In the genomic region with DNA sequence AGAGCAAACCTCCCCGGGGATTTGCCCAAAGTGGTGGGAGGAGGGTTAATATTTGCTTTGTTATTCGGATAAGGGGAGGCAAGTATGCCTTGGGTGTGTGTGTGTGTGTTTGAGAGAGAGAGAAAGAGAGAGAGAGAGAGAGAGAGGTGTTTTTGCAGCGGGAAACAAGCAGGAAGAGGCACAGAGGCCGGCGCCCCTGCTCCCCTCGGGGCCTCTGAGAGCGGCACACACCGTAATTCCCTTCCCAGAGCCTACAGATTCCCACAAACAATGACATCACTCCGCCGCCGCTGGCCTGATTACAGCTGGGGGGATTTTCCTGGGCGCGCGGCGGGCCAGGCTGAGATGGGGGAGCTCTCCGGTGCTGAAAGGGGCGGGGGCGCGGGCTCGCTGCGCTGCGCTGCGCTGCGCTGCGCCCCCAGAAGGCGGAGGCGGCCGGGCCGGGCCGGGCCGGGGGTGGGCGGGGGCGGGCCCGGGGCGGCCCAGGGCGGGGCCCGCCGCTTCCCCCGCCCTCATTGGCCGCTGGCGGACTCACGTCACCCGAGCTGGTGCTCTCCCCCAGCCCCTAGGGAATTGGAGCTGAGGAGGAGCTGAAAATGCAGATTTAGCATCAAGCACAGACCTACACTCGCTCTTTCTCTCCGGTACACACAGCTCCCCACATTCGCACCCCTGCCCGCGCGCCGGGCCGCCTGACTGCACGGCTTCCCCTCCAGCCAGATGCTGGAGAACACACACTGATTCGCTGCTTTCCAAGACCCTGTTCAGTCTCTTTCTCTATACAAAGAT, we compare ENCODE assay signal across 1 cellular context.
TF ChIP-seq lines count a peak whose summit lies in the region.

A gene with protein sequence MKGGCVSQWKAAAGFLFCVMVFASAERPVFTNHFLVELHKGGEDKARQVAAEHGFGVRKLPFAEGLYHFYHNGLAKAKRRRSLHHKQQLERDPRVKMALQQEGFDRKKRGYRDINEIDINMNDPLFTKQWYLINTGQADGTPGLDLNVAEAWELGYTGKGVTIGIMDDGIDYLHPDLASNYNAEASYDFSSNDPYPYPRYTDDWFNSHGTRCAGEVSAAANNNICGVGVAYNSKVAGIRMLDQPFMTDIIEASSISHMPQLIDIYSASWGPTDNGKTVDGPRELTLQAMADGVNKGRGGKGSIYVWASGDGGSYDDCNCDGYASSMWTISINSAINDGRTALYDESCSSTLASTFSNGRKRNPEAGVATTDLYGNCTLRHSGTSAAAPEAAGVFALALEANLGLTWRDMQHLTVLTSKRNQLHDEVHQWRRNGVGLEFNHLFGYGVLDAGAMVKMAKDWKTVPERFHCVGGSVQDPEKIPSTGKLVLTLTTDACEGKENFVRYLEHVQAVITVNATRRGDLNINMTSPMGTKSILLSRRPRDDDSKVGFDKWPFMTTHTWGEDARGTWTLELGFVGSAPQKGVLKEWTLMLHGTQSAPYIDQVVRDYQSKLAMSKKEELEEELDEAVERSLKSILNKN (plus strand): TSS at position 631 of the 789 bp plus-strand sequence. CDS start 266 bp downstream, outside the sequence.

TF ChIP-seq in HepG2, 621 proteins besides CTCF, POLR2A, EP300 and RAD21:
- TF ChIP-seq, protein P1, sequence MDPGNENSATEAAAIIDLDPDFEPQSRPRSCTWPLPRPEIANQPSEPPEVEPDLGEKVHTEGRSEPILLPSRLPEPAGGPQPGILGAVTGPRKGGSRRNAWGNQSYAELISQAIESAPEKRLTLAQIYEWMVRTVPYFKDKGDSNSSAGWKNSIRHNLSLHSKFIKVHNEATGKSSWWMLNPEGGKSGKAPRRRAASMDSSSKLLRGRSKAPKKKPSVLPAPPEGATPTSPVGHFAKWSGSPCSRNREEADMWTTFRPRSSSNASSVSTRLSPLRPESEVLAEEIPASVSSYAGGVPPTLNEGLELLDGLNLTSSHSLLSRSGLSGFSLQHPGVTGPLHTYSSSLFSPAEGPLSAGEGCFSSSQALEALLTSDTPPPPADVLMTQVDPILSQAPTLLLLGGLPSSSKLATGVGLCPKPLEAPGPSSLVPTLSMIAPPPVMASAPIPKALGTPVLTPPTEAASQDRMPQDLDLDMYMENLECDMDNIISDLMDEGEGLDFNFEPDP (CRISPR knock-in tag; conservative IDR thresholded peaks at IDR 0.05), result 0 out of 2 replicates have a peak, but pooled peaks have one; percentile 68
- no peak for TF ChIP-seq ZNF614 (CRISPR knock-in tag; IDR thresholded peaks at IDR 0.05; ENCODE audit: borderline replicate concordance)
- no peak for TF ChIP-seq MBNL3 (CRISPR knock-in tag; conservative IDR thresholded peaks at IDR 0.05)
- no peak for TF ChIP-seq ZNF24 (IDR thresholded peaks at IDR 0.05)
- TF ChIP-seq CREB1 (IDR thresholded peaks at IDR 0.05), result no peak
- TF ChIP-seq CREB1 (CRISPR knock-in tag; IDR thresholded peaks at IDR 0.05), result no peak
- no peak for TF ChIP-seq ZNF10 (CRISPR knock-in tag; IDR thresholded peaks at IDR 0.05; ENCODE audit: borderline replicate concordance, low read depth)
- peak; percentile 67; the same call in 1 of the 2 replicates for TF ChIP-seq MIER2 (CRISPR knock-in tag; IDR thresholded peaks at IDR 0.05)
- no peak for TF ChIP-seq ZBTB42 (CRISPR knock-in tag; IDR thresholded peaks at IDR 0.05)
- TF ChIP-seq ZNF556 (CRISPR knock-in tag; IDR thresholded peaks at IDR 0.05; ENCODE audit: borderline replicate concordance), result no peak
- no peak for TF ChIP-seq ISL2 (CRISPR knock-in tag; IDR thresholded peaks at IDR 0.05)
- no peak for TF ChIP-seq IRX3 (CRISPR knock-in tag; IDR thresholded peaks at IDR 0.05; ENCODE audit: borderline replicate concordance, low read depth)
- TF ChIP-seq ZMAT3 (CRISPR knock-in tag; conservative IDR thresholded peaks at IDR 0.05), result no peak
- TF ChIP-seq, protein P2, sequence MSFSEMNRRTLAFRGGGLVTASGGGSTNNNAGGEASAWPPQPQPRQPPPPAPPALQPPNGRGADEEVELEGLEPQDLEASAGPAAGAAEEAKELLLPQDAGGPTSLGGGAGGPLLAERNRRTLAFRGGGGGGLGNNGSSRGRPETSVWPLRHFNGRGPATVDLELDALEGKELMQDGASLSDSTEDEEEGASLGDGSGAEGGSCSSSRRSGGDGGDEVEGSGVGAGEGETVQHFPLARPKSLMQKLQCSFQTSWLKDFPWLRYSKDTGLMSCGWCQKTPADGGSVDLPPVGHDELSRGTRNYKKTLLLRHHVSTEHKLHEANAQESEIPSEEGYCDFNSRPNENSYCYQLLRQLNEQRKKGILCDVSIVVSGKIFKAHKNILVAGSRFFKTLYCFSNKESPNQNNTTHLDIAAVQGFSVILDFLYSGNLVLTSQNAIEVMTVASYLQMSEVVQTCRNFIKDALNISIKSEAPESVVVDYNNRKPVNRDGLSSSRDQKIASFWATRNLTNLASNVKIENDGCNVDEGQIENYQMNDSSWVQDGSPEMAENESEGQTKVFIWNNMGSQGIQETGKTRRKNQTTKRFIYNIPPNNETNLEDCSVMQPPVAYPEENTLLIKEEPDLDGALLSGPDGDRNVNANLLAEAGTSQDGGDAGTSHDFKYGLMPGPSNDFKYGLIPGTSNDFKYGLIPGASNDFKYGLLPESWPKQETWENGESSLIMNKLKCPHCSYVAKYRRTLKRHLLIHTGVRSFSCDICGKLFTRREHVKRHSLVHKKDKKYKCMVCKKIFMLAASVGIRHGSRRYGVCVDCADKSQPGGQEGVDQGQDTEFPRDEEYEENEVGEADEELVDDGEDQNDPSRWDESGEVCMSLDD (CRISPR knock-in tag; IDR thresholded peaks at IDR 0.05; ENCODE audit: borderline replicate concordance), result no peak
- TF ChIP-seq, protein P3, sequence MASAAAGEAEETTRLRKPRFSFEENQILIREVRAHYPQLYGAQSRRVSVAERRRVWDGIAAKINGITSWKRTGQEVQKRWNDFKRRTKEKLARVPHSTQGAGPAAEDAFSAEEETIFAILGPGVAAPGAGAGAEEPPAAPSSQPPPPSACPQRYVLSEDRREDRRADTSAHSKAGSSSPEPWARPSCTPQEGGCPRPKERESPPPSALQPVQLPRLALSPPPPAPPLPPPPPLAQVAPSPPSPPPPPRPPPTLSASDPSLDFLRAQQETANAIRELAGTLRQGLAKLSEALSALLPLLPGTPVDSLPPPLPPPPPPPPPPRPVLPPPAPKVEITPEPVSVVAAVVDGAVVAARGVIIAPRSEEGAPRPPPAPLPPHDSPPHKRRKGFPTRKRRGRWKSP (CRISPR knock-in tag; IDR thresholded peaks at IDR 0.05), result peak; percentile 48; the same call in 1 of the 2 replicates
- no peak for TF ChIP-seq ARNT (IDR thresholded peaks at IDR 0.05)
- peak; percentile 63 for TF ChIP-seq ATF7 (IDR thresholded peaks at IDR 0.05)
- TF ChIP-seq ATF7 (CRISPR knock-in tag; IDR thresholded peaks at IDR 0.05), result no peak
- no peak for TF ChIP-seq FLYWCH1 (CRISPR knock-in tag; IDR thresholded peaks at IDR 0.05)
- TF ChIP-seq BCL6 (CRISPR knock-in tag; IDR thresholded peaks at IDR 0.05), result no peak
- TF ChIP-seq, protein P4, sequence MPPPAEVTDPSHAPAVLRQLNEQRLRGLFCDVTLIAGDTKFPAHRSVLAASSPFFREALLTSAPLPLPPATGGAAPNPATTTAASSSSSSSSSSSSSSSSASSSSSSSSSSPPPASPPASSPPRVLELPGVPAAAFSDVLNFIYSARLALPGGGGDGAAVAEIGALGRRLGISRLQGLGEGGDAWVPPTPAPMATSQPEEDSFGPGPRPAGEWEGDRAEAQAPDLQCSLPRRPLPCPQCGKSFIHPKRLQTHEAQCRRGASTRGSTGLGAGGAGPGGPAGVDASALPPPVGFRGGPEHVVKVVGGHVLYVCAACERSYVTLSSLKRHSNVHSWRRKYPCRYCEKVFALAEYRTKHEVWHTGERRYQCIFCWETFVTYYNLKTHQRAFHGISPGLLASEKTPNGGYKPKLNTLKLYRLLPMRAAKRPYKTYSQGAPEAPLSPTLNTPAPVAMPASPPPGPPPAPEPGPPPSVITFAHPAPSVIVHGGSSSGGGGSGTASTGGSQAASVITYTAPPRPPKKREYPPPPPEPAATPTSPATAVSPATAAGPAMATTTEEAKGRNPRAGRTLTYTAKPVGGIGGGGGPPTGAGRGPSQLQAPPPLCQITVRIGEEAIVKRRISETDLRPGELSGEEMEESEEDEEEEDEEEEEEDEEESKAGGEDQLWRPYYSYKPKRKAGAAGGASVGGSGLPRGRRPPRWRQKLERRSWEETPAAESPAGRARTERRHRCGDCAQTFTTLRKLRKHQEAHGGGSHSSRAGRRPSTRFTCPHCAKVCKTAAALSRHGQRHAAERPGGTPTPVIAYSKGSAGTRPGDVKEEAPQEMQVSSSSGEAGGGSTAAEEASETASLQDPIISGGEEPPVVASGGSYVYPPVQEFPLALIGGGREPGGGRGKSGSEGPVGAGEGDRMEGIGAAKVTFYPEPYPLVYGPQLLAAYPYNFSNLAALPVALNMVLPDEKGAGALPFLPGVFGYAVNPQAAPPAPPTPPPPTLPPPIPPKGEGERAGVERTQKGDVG (CRISPR knock-in tag; IDR thresholded peaks at IDR 0.05; ENCODE audit: borderline replicate concordance), result no peak
- TF ChIP-seq PAF1 (CRISPR knock-in tag; IDR thresholded peaks at IDR 0.05), result no peak
- no peak for TF ChIP-seq ERF (CRISPR knock-in tag; IDR thresholded peaks at IDR 0.05)
- TF ChIP-seq ZFP82 (CRISPR knock-in tag; IDR thresholded peaks at IDR 0.05; ENCODE audit: borderline replicate concordance), result no peak
- TF ChIP-seq, protein P5, sequence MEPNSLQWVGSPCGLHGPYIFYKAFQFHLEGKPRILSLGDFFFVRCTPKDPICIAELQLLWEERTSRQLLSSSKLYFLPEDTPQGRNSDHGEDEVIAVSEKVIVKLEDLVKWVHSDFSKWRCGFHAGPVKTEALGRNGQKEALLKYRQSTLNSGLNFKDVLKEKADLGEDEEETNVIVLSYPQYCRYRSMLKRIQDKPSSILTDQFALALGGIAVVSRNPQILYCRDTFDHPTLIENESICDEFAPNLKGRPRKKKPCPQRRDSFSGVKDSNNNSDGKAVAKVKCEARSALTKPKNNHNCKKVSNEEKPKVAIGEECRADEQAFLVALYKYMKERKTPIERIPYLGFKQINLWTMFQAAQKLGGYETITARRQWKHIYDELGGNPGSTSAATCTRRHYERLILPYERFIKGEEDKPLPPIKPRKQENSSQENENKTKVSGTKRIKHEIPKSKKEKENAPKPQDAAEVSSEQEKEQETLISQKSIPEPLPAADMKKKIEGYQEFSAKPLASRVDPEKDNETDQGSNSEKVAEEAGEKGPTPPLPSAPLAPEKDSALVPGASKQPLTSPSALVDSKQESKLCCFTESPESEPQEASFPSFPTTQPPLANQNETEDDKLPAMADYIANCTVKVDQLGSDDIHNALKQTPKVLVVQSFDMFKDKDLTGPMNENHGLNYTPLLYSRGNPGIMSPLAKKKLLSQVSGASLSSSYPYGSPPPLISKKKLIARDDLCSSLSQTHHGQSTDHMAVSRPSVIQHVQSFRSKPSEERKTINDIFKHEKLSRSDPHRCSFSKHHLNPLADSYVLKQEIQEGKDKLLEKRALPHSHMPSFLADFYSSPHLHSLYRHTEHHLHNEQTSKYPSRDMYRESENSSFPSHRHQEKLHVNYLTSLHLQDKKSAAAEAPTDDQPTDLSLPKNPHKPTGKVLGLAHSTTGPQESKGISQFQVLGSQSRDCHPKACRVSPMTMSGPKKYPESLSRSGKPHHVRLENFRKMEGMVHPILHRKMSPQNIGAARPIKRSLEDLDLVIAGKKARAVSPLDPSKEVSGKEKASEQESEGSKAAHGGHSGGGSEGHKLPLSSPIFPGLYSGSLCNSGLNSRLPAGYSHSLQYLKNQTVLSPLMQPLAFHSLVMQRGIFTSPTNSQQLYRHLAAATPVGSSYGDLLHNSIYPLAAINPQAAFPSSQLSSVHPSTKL (CRISPR knock-in tag; IDR thresholded peaks at IDR 0.05), result no peak
- TF ChIP-seq, protein P6, sequence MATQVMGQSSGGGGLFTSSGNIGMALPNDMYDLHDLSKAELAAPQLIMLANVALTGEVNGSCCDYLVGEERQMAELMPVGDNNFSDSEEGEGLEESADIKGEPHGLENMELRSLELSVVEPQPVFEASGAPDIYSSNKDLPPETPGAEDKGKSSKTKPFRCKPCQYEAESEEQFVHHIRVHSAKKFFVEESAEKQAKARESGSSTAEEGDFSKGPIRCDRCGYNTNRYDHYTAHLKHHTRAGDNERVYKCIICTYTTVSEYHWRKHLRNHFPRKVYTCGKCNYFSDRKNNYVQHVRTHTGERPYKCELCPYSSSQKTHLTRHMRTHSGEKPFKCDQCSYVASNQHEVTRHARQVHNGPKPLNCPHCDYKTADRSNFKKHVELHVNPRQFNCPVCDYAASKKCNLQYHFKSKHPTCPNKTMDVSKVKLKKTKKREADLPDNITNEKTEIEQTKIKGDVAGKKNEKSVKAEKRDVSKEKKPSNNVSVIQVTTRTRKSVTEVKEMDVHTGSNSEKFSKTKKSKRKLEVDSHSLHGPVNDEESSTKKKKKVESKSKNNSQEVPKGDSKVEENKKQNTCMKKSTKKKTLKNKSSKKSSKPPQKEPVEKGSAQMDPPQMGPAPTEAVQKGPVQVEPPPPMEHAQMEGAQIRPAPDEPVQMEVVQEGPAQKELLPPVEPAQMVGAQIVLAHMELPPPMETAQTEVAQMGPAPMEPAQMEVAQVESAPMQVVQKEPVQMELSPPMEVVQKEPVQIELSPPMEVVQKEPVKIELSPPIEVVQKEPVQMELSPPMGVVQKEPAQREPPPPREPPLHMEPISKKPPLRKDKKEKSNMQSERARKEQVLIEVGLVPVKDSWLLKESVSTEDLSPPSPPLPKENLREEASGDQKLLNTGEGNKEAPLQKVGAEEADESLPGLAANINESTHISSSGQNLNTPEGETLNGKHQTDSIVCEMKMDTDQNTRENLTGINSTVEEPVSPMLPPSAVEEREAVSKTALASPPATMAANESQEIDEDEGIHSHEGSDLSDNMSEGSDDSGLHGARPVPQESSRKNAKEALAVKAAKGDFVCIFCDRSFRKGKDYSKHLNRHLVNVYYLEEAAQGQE (IDR thresholded peaks at IDR 0.05; ENCODE audit: borderline replicate concordance in 1 of 2, low read depth in 1 of 2, low read length in 2 of 2), result peak; percentile 48 to 86
- no peak for TF ChIP-seq ZNF205 (CRISPR knock-in tag; IDR thresholded peaks at IDR 0.05)
- TF ChIP-seq, protein P7, sequence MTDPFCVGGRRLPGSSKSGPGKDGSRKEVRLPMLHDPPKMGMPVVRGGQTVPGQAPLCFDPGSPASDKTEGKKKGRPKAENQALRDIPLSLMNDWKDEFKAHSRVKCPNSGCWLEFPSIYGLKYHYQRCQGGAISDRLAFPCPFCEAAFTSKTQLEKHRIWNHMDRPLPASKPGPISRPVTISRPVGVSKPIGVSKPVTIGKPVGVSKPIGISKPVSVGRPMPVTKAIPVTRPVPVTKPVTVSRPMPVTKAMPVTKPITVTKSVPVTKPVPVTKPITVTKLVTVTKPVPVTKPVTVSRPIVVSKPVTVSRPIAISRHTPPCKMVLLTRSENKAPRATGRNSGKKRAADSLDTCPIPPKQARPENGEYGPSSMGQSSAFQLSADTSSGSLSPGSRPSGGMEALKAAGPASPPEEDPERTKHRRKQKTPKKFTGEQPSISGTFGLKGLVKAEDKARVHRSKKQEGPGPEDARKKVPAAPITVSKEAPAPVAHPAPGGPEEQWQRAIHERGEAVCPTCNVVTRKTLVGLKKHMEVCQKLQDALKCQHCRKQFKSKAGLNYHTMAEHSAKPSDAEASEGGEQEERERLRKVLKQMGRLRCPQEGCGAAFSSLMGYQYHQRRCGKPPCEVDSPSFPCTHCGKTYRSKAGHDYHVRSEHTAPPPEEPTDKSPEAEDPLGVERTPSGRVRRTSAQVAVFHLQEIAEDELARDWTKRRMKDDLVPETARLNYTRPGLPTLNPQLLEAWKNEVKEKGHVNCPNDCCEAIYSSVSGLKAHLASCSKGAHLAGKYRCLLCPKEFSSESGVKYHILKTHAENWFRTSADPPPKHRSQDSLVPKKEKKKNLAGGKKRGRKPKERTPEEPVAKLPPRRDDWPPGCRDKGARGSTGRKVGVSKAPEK (CRISPR knock-in tag; IDR thresholded peaks at IDR 0.05; ENCODE audit: borderline replicate concordance), result no peak
- no peak for TF ChIP-seq ZNF460 (CRISPR knock-in tag; IDR thresholded peaks at IDR 0.05; ENCODE audit: borderline replicate concordance)
- TF ChIP-seq ZNF138 (CRISPR knock-in tag; IDR thresholded peaks at IDR 0.05; ENCODE audit: low read depth), result no peak
